Comparison of ENCODE assay signal across 9 cellular contexts in genomic region chr5:67257063-67257462, GRCh38.
"Had no signal": no experiment of that assay in that cellular context is flagged by ENCODE, and none has a peak within 500 bp of the region (broad histone marks: within the 10 kb centered on the region; RNA-seq: fewer than 3 reads in every experiment).

No MANE protein-coding gene starts in this region.

- DNase-seq: activated CD4-positive, CD25-positive, alpha-beta regulatory T cell treated with anti-CD3 and anti-CD28 coated beads, Interleukin-2, amount 50 U/mL, for 72 hours; activated naive CD4-positive, alpha-beta T cell treated with Interleukin-2 at 50 U/mL for 16 hours; activated T-cell treated with anti-CD3 and anti-CD28 coated beads for 4 hours; anterior cingulate cortex; dermis blood vessel endothelial cell; stimulated activated CD4-positive, alpha-beta T cell treated with anti-CD3 and anti-CD28 coated beads, Interleukin-4, amount 100 ng/mL, for 24 hours; stimulated activated naive CD4-positive, alpha-beta T cell had no signal

- H3K4me1 ChIP-seq: neural progenitor cell had no signal

- H3K4me2 ChIP-seq: neural progenitor cell had no signal

- H3K4me3 ChIP-seq: neural progenitor cell had no signal

- H2AFZ ChIP-seq: neural progenitor cell had no signal

- H3K36me3 ChIP-seq: neural progenitor cell had no signal

- H3K27ac ChIP-seq: neural progenitor cell had no signal

- ATAC-seq: SK-N-SH treated with all-trans-retinoic acid at 6 μM for 48 hours had no signal

- H3K27me3 ChIP-seq: neural progenitor cell had no signal

- H3K9ac ChIP-seq: neural progenitor cell had no signal
